In the genomic region with DNA sequence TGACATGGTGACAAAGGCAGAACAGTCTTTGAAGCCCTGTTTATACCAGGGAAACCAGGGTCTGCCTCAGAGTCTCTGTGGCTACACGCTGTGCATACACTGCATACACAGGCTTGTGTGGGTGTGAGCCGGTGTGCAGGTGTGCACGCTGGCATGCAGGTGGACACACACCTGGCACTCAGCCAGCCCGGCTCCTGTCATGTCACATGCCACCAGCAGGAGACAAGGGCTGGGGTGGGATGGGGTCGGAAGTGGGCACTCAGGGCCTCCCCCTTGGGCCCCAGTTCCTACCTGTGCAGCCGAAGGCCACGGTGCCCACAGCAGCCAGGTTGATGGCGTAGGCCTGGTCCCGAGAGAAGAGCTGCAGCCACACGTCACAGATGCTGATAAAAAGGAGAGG, we compare ENCODE assay signal across 8 cellular contexts.
DNase-seq lines count a peak whose midpoint lies in the region; ATAC-seq and TF ChIP-seq lines count a peak whose summit lies in the region.
"Not testable (repeated sequence)": the region's sequence is repeated elsewhere in the genome, so short reads cannot be mapped to it uniquely, and the experiment has no call there.

No MANE protein-coding gene starts in this region.

- not testable (repeated sequence) for H2AFZ ChIP-seq in DND-41 (ENCODE audit: low read depth, low read length); hepatocyte

- H3K4me3 Mint-ChIP-seq in naive thymus-derived CD4-positive, alpha-beta T cell, result not testable (repeated sequence)

- not testable (repeated sequence) for H3K9ac ChIP-seq in DND-41 (ENCODE audit: low read depth, low read length)

- not testable (repeated sequence) for H3K27me3 Mint-ChIP-seq in naive thymus-derived CD4-positive, alpha-beta T cell

- not testable (repeated sequence) for H3K4me3 ChIP-seq in DND-41 (ENCODE audit: low read depth in 1 of 2, low read length in 2 of 2); body of pancreas; hepatocyte; naive thymus-derived CD4-positive, alpha-beta T cell (ENCODE audit: low read length); upper lobe of right lung

- H3K27ac ChIP-seq in DND-41 (ENCODE audit: low read length); body of pancreas; hepatocyte; naive thymus-derived CD4-positive, alpha-beta T cell (ENCODE audit: low read depth, low read length); upper lobe of right lung: not testable (repeated sequence)

- H3K36me3 ChIP-seq in DND-41 (ENCODE audit: insufficient read depth, low read length); body of pancreas (replicated peaks in 1 of 2; ENCODE audit: insufficient read depth in 1 of 2, low read depth in 2 of 2); hepatocyte (replicated peaks; ENCODE audit: insufficient read depth, low read depth); naive thymus-derived CD4-positive, alpha-beta T cell (ENCODE audit: control insufficient read depth in 2 of 3, insufficient read depth in 3 of 3, low read length in 3 of 3); upper lobe of right lung: not testable (repeated sequence)

- TF ChIP-seq POLR2A in body of pancreas (IDR thresholded peaks at IDR 0.05), result not testable (repeated sequence)

- not testable (repeated sequence) for DNase-seq in DND-41; naive thymus-derived CD4-positive, alpha-beta T cell; upper lobe of right lung
- DNase-seq in HT-29 (ENCODE audit: low spot score) (peak; percentile 0), body of pancreas (peak in 3 of 4 donors; percentile 6 to 15 (median 11)), Right ventricle myocardium superior (peak; percentile 38), hepatocyte (ENCODE audit: low spot score) (peak; percentile 4), pulmonary artery endothelial cell (ENCODE audit: low read depth, low spot score) (peak; percentile 0)

- not testable (repeated sequence) for H3K9me2 ChIP-seq in hepatocyte (replicated peaks; ENCODE audit: insufficient read depth)

- H3K9me3 Mint-ChIP-seq in naive thymus-derived CD4-positive, alpha-beta T cell, result not testable (repeated sequence)

- not testable (repeated sequence) for H4K20me1 ChIP-seq in DND-41 (ENCODE audit: insufficient read depth, low read length); hepatocyte (ENCODE audit: insufficient read depth, poor library complexity, severe bottlenecking)

- H3K4me1 ChIP-seq in DND-41 (ENCODE audit: insufficient read depth, low read length); body of pancreas; hepatocyte (ENCODE audit: insufficient read depth); naive thymus-derived CD4-positive, alpha-beta T cell (ENCODE audit: control insufficient read depth in 2 of 2, insufficient read depth in 2 of 2, low read length in 2 of 2); upper lobe of right lung: not testable (repeated sequence)

- not testable (repeated sequence) for H3K4me1 Mint-ChIP-seq in naive thymus-derived CD4-positive, alpha-beta T cell

- intact Hi-C loops in body of pancreas (cut with DNase I); Right ventricle myocardium superior (cut with DNase I); naive thymus-derived CD4-positive, alpha-beta T cell (cut with micrococcal nuclease); upper lobe of right lung (cut with DNase I): not testable (repeated sequence)

- POLR2A ChIA-PET in naive thymus-derived CD4-positive, alpha-beta T cell (lab: Charles Lee), result not testable (repeated sequence)

- not testable (repeated sequence) for H3K36me3 Mint-ChIP-seq in naive thymus-derived CD4-positive, alpha-beta T cell

- H3K79me2 ChIP-seq in DND-41 (ENCODE audit: insufficient read depth, low read length); hepatocyte: not testable (repeated sequence)

- H3K4me2 ChIP-seq in DND-41 (ENCODE audit: insufficient read depth, low read length); hepatocyte: not testable (repeated sequence)

- not testable (repeated sequence) for H3K27me3 ChIP-seq in DND-41 (ENCODE audit: insufficient read depth, low read length, poor library complexity); body of pancreas; hepatocyte; naive thymus-derived CD4-positive, alpha-beta T cell (ENCODE audit: control insufficient read depth in 2 of 2, insufficient read depth in 2 of 2, low read length in 2 of 2); upper lobe of right lung

- ATAC-seq in DND-41 (ENCODE audit: insufficient read depth, low read depth) (peak; percentile 42; the same call in 2 of the 3 replicates), upper lobe of right lung (peak; percentile 31)
- ATAC-seq in body of pancreas; Right ventricle myocardium superior (ENCODE audit: poor library complexity): not testable (repeated sequence)
- peak; percentile 10 for ATAC-seq in naive thymus-derived CD4-positive, alpha-beta T cell

- WGBS in body of pancreas, 2 donors, result no CpG with 5 or more reads among the region's 10 CpGs
- 81% methylated on average over 3 of the region's 10 CpGs for WGBS in hepatocyte (ENCODE audit: low lambda C conversion rate, missing lambda C conversion rate)

- H3K9me3 ChIP-seq in DND-41 (ENCODE audit: insufficient read depth, low read length, severe bottlenecking); body of pancreas; hepatocyte (ENCODE audit: low read depth); naive thymus-derived CD4-positive, alpha-beta T cell (ENCODE audit: control insufficient read depth in 2 of 3, low read length in 3 of 3); upper lobe of right lung: not testable (repeated sequence)

- H3K27ac Mint-ChIP-seq in naive thymus-derived CD4-positive, alpha-beta T cell, result not testable (repeated sequence)

- CTCF ChIA-PET in naive thymus-derived CD4-positive, alpha-beta T cell (lab: Charles Lee), result not testable (repeated sequence)

- not testable (repeated sequence) for TF ChIP-seq CTCF in DND-41 (IDR thresholded peaks at IDR 0.05; ENCODE audit: borderline replicate concordance, extremely low read depth, low read length, poor library complexity, severe bottlenecking); body of pancreas (IDR thresholded peaks at IDR 0.05); hepatocyte (IDR thresholded peaks at IDR 0.05; ENCODE audit: poor library complexity); upper lobe of right lung (IDR thresholded peaks at IDR 0.05)
